Comparison of ENCODE assay signal across 8 cellular contexts in genomic region chr10:80158598-80159127, GRCh38. TPM values are rescaled to one million over a fixed set of nuclear protein-coding genes. Genes with fewer than 3 reads are reported as not detected.
DNase-seq lines count a peak whose midpoint lies in the region; ATAC-seq and TF ChIP-seq lines count a peak whose summit lies in the region.

No MANE protein-coding gene starts in this region.

- intact Hi-C loops in PC-3 (cut with micrococcal nuclease) (loop anchor here (1.0 to 2.0 kb wide), 2 partner anchors 45 to 714 kb away; partner anchors contain the start of gene ZCCHC24), upper lobe of right lung (cut with DNase I) (loop anchor here (10.0 kb wide), 1 partner anchor 46 kb away; the partner anchor contains the start of gene ANXA11)

- peaks cover 16% of the 10 kb centered on the region for H3K79me2 ChIP-seq in PC-3 (ENCODE audit: low read length)

- H3K9me3 ChIP-seq in PC-3 (ENCODE audit: low read length), result no peaks in the 10 kb centered on the region
- H3K9me3 ChIP-seq in upper lobe of right lung, result no peaks in the 10 kb centered on the region
- H3K9me3 ChIP-seq in effector memory CD4-positive, alpha-beta T cell (ENCODE audit: control insufficient read depth, low read length), result no peaks in the 10 kb centered on the region

- CTCF ChIA-PET in PC-3 (lab: Charles Lee), result interaction anchor here (0.5 to 0.9 kb wide), 4 partner anchors 14 to 1193 kb away, joined by 3 to 9 read pairs (median 4); no protein-coding TSS in a partner anchor

- no peaks in the 10 kb centered on the region for H3K27me3 ChIP-seq in PC-3 (ENCODE audit: low read length)
- H3K27me3 ChIP-seq in upper lobe of right lung, result no peaks in the 10 kb centered on the region
- H3K27me3 ChIP-seq in effector memory CD4-positive, alpha-beta T cell (replicated peaks; ENCODE audit: control insufficient read depth, insufficient read depth, low read length, poor library complexity, severe bottlenecking), result no peaks in the 10 kb centered on the region

- H3K27ac ChIP-seq in PC-3 (ENCODE audit: low read length) (peak overlapping the region; percentile 65), upper lobe of right lung (peak overlapping the region; percentile 67)
- no peak overlapping the region for H3K27ac ChIP-seq in effector memory CD4-positive, alpha-beta T cell (ENCODE audit: insufficient read depth, low read length, poor library complexity, severe bottlenecking)

- no TSS peak for BruUV-seq in PC-3 (replicated peaks; lab: Mats Ljungman, UMichigan)

- no peaks in the 10 kb centered on the region for H3K9me2 ChIP-seq in PC-3 (replicated peaks; ENCODE audit: low read length)

- H4K20me1 ChIP-seq in PC-3 (ENCODE audit: low read length), result peaks cover 9% of the 10 kb centered on the region

- ATAC-seq in PC-3 (peak; percentile 70), upper lobe of right lung (peak; percentile 82), GM21526 (IDR thresholded peaks at IDR 0.05; ENCODE audit: low FRiP score, unreplicated experiment) (no peak)

- H3K4me3 ChIP-seq in PC-3 (ENCODE audit: low read length), result peak overlapping the region; percentile 2; the same call in 1 of the 2 replicates
- H3K4me3 ChIP-seq in choroid plexus epithelial cell (ENCODE audit: low read depth, low read length), result no peak overlapping the region
- no peak overlapping the region for H3K4me3 ChIP-seq in upper lobe of right lung
- no peak overlapping the region for H3K4me3 ChIP-seq in effector memory CD4-positive, alpha-beta T cell (ENCODE audit: insufficient read depth, low read depth, low read length, poor library complexity, severe bottlenecking)

- peak; percentile 91 for DNase-seq in GM03348 (ENCODE audit: low spot score)
- DNase-seq in PC-3, result peak; percentile 100
- peak; percentile 98 for DNase-seq in choroid plexus epithelial cell (ENCODE audit: low read depth)
- peak; percentile 97 to 98 for DNase-seq in lung microvascular endothelial cell (ENCODE audit: low read depth in 2 of 2)
- no peak for DNase-seq in upper lobe of right lung
- no peak for DNase-seq in GM20000 (ENCODE audit: low spot score)
- DNase-seq in effector memory CD4-positive, alpha-beta T cell, result no peak

- peaks cover 84% of the 10 kb centered on the region for H3K36me3 ChIP-seq in PC-3 (ENCODE audit: low read depth, low read length)
- peaks cover 100% of the 10 kb centered on the region for H3K36me3 ChIP-seq in upper lobe of right lung
- peaks cover 100% of the 10 kb centered on the region for H3K36me3 ChIP-seq in effector memory CD4-positive, alpha-beta T cell (ENCODE audit: control insufficient read depth, insufficient read depth, low read length)

- peak overlapping the region; percentile 40 for H3K9ac ChIP-seq in PC-3 (ENCODE audit: low read length)

- H3K4me2 ChIP-seq in PC-3 (ENCODE audit: low read length), result peak overlapping the region; percentile 47

- H2AFZ ChIP-seq in PC-3 (ENCODE audit: low read length), result no peak overlapping the region

- no peak for TF ChIP-seq CTCF in PC-3 (conservative IDR thresholded peaks at IDR 0.05; ENCODE audit: low read depth, low read length)
- TF ChIP-seq CTCF in choroid plexus epithelial cell (conservative IDR thresholded peaks at IDR 0.05; ENCODE audit: low read depth, low read length), result peak; percentile 8
- TF ChIP-seq CTCF in upper lobe of right lung (IDR thresholded peaks at IDR 0.05), result no peak
- TF ChIP-seq CTCF in GM20000 (IDR thresholded peaks at IDR 0.05; ENCODE audit: extremely low read depth, missing control alignments), result no peak

- H3K4me1 ChIP-seq in PC-3 (ENCODE audit: insufficient read depth, low read length) (peaks cover 64% of the 10 kb centered on the region), upper lobe of right lung (peaks cover 19% of the 10 kb centered on the region)
- H3K4me1 ChIP-seq in effector memory CD4-positive, alpha-beta T cell (ENCODE audit: control insufficient read depth, insufficient read depth, low read length, poor library complexity, severe bottlenecking), result no peaks in the 10 kb centered on the region

- POLR2A ChIA-PET in PC-3 (lab: Charles Lee; ENCODE audit: unreplicated experiment), result interaction anchor here (0.5 to 1.0 kb wide), 6 partner anchors 13 to 1185 kb away, joined by 3 to 4 read pairs (median 3); partner anchors contain the start of gene ZCCHC24

- peaks cover 17% of the 10 kb centered on the region for H3F3A ChIP-seq in PC-3 (ENCODE audit: low read length, unreplicated experiment)

RNA-seq across cellular contexts. Expression of gene PLAC9, which starts 26.1 kb away (rescaled TPM):
- total RNA-seq in PC-3 (2014; rRNA removed), result 0.81 and 2.0 TPM in 2 replicates
- total RNA-seq in lung microvascular endothelial cell, result 0.40 and 2.0 TPM in 2 replicates
- 24.1 TPM for total RNA-seq in upper lobe of right lung

RNA-seq across cellular contexts. Expression of gene ANXA11, which starts 46.7 kb away (rescaled TPM):
- 434 and 520 TPM in 2 replicates for total RNA-seq in PC-3 (2014; rRNA removed)
- total RNA-seq in lung microvascular endothelial cell, result 14.7 and 17.2 TPM in 2 replicates
- total RNA-seq in upper lobe of right lung, result 287 TPM

Comparison
In these comparisons a context has a peak if more than half of its experiments do, and no peak if none do; other contexts are left out.
1. DNase-seq: peak in GM03348 (single experiment), PC-3 (single experiment), choroid plexus epithelial cell (single experiment) and lung microvascular endothelial cell (2 of 2); none in upper lobe of right lung (single experiment), GM20000 (single experiment) and effector memory CD4-positive, alpha-beta T cell (0 of 3).
2. RNA of gene ANXA11, which starts 46.7 kb away (total RNA-seq): 434 to 520 TPM in PC-3 and 287 TPM in upper lobe of right lung (single experiment); 14.7 to 17.2 TPM in lung microvascular endothelial cell; every median in the first group is over 10 times any median in the second.